13 cellular contexts compared by ENCODE assay signal in genomic region chr13:28540612-28541011, GRCh38. TPM values are rescaled to one million over a fixed set of nuclear protein-coding genes. Genes with fewer than 3 reads are reported as not detected.
A peak's percentile ranks its signal among the peaks of the same experiment; 100 is the strongest.
DNase-seq lines count a peak whose midpoint lies in the region; ATAC-seq and TF ChIP-seq lines count a peak whose summit lies in the region.
"Had no signal": no experiment of that assay in that cellular context is flagged by ENCODE, and none has a peak within 500 bp of the region (broad histone marks: within the 10 kb centered on the region; RNA-seq: fewer than 3 reads in every experiment).

No MANE protein-coding gene starts in this region.

- H3K9me3 Mint-ChIP-seq in T-helper 1 cell treated with Interleukin-12 subunit alpha and Interleukin-12 subunit beta and Interleukin-4 antibody, amounts not matched to agents 30 μg/mL and 1 μg/mL, for 36 hours: peaks cover 26% of the 10 kb centered on the region

- peaks cover 4% of the 10 kb centered on the region for H3K36me3 Mint-ChIP-seq in T-helper 1 cell treated with Interleukin-12 subunit alpha and Interleukin-12 subunit beta and Interleukin-4 antibody, amounts not matched to agents 30 μg/mL and 1 μg/mL, for 36 hours (ENCODE audit: low read depth)
- H3K36me3 Mint-ChIP-seq: neural progenitor cell had no signal

- H3K4me3 Mint-ChIP-seq in T-helper 1 cell treated with Interleukin-12 subunit alpha and Interleukin-12 subunit beta and Interleukin-4 antibody, amounts not matched to agents 30 μg/mL and 1 μg/mL, for 36 hours: no peak overlapping the region
- H3K4me3 Mint-ChIP-seq: neural progenitor cell had no signal

- intact Hi-C loops in lower leg skin (cut with DNase I; ENCODE audit: low total_unique reads): no loop called here

- no peaks in the 10 kb centered on the region for H3K27me3 Mint-ChIP-seq in T-helper 1 cell treated with Interleukin-12 subunit alpha and Interleukin-12 subunit beta and Interleukin-4 antibody, amounts not matched to agents 30 μg/mL and 1 μg/mL, for 36 hours (ENCODE audit: low read depth)

- DNase-seq in T-helper 1 cell: no peak
- DNase-seq in HT1080 (ENCODE audit: low read depth): peak; percentile 39
- peak; percentile 33 for DNase-seq in fibroblast of the aortic adventitia (ENCODE audit: low read depth)
- DNase-seq in lower leg skin (ENCODE audit: low spot score in 2 of 2): no peak
- no peak for DNase-seq in NCI-H524 treated with DMSO at 0.1 percent for 48 hours (lab: John Stamatoyannopoulos, UW)
- DNase-seq: Caco-2, heart left ventricle, NCI-H1105, upper lobe of left lung had no signal

- H3K4me1 Mint-ChIP-seq in T-helper 1 cell treated with Interleukin-12 subunit alpha and Interleukin-12 subunit beta and Interleukin-4 antibody, amounts not matched to agents 30 μg/mL and 1 μg/mL, for 36 hours (ENCODE audit: low read depth): peaks cover 2% of the 10 kb centered on the region
- H3K4me1 Mint-ChIP-seq: neural progenitor cell had no signal

- TF ChIP-seq CTCF in fibroblast of the aortic adventitia (IDR thresholded peaks at IDR 0.05; ENCODE audit: insufficient read depth, low read length): no peak
- TF ChIP-seq CTCF in lower leg skin (IDR thresholded peaks at IDR 0.05): no peak

- WGBS in lower leg skin, 2 donors: 36 to 44% methylated on average over 6 of the region's 6 CpGs

- H3K4me3 ChIP-seq in fibroblast of the aortic adventitia (ENCODE audit: low read depth, low read length) (no peak overlapping the region), lower leg skin (ENCODE audit: low read depth, poor library complexity, severe bottlenecking) (no peak overlapping the region)
- H3K4me3 ChIP-seq: heart left ventricle, neural progenitor cell, upper lobe of left lung had no signal

- ATAC-seq in GM21367 (IDR thresholded peaks at IDR 0.05; ENCODE audit: unreplicated experiment) (peak; percentile 58), HG02852 (IDR thresholded peaks at IDR 0.05; ENCODE audit: unreplicated experiment) (no peak)
- ATAC-seq: heart left ventricle had no signal

- peak overlapping the region; percentile 24 for H3K27ac Mint-ChIP-seq in T-helper 1 cell treated with Interleukin-12 subunit alpha and Interleukin-12 subunit beta and Interleukin-4 antibody, amounts not matched to agents 30 μg/mL and 1 μg/mL, for 36 hours
- H3K27ac Mint-ChIP-seq: neural progenitor cell had no signal

- no peak for TF ChIP-seq POLR2A in lower leg skin (IDR thresholded peaks at IDR 0.05)

RNA-seq across cellular contexts. Expression of gene FLT1, which starts 45.7 kb away (rescaled TPM):
- 2.3 and 3.3 TPM in 2 replicates for total RNA-seq in HT1080 (2014; rRNA removed; shearing (Covaris generic))
- polyA plus RNA-seq in HT1080 (2015; cell fraction: cytosol; rRNA removed): 0.06 and 0.08 TPM in 2 replicates
- polyA plus RNA-seq in HT1080 (2015; cell fraction: nucleus; rRNA removed): 0.08 and 0.26 TPM in 2 replicates
- total RNA-seq in fibroblast of the aortic adventitia (ENCODE audit: low replicate concordance) (0.36 and 1.3 TPM in 2 replicates), lower leg skin (10 to 100 TPM in 2 of 4 donors, 1 to 10 TPM in 2; 5.3 to 16.3 (median 9.7) TPM)

Comparison
In these comparisons a context has a peak if more than half of its experiments do, and no peak if none do; other contexts are left out.
1. DNase-seq: peak in HT1080 (single experiment) and fibroblast of the aortic adventitia (single experiment); none in T-helper 1 cell (0 of 5), lower leg skin (0 of 2) and NCI-H524 treated with DMSO at 0.1 percent for 48 hours (single experiment).